ENCODE assay signal across 8 cellular contexts in the genomic region with DNA sequence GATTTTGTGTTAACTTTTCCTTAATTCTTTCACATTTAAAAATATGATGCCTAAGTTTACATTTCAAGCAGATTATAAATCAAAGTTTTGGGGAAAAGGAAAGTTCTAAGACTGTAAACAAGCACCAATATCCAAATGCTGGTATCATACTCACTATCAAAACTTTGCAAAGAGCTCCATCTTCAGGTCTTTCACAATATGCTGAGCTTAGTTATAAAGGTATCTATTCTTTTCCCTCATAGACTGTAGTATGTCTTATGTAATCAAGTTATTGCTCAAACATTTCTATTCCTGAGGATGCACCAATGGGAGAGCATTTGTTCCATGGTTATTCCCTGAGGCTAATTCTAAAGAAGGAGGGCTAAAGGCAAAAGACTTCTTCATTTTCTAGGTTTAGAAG.
DNase-seq lines count a peak whose midpoint lies in the region; ATAC-seq and FAIRE-seq lines count a peak whose summit lies in the region.

No MANE protein-coding gene starts in this region.

- H3K4me3 Mint-ChIP-seq in natural killer cell treated with Interleukin-12 subunit alpha and Interleukin-12 subunit beta and Interleukin-15 and Interleukin-18, amount 100 ng/mL, for 72 hours, result no peak overlapping the region
- H3K4me3 Mint-ChIP-seq in activated naive CD8-positive, alpha-beta T cell treated with anti-CD3 and anti-CD28 coated beads, Interleukin-2, amount 50 U/mL, for 24 hours, result no peak overlapping the region

- no peaks in the 10 kb centered on the region for H3K27me3 Mint-ChIP-seq in natural killer cell treated with Interleukin-12 subunit alpha and Interleukin-12 subunit beta and Interleukin-15 and Interleukin-18, amount 100 ng/mL, for 72 hours
- H3K27me3 Mint-ChIP-seq in activated naive CD8-positive, alpha-beta T cell treated with anti-CD3 and anti-CD28 coated beads, Interleukin-2, amount 50 U/mL, for 24 hours, result peaks cover 5% of the 10 kb centered on the region

- H3K36me3 Mint-ChIP-seq in natural killer cell treated with Interleukin-12 subunit alpha and Interleukin-12 subunit beta and Interleukin-15 and Interleukin-18, amount 100 ng/mL, for 72 hours, result no peaks in the 10 kb centered on the region
- H3K36me3 Mint-ChIP-seq in activated naive CD8-positive, alpha-beta T cell treated with anti-CD3 and anti-CD28 coated beads, Interleukin-2, amount 50 U/mL, for 24 hours (ENCODE audit: low read depth), result no peaks in the 10 kb centered on the region

- H3K4me3 ChIP-seq in Jurkat, Clone E6-1 (ENCODE audit: low read length), result no peak overlapping the region

- DNase-seq in EL, result peak; percentile 37
- DNase-seq in Jurkat, Clone E6-1 (ENCODE audit: low read depth, low spot score), result peak; percentile 11
- DNase-seq in midbrain (lab: John Stamatoyannopoulos, UW), result peak; percentile 2
- DNase-seq in posterior vena cava (ENCODE audit: low spot score), result no peak
- no peak for DNase-seq in natural killer cell treated with Interleukin-12 subunit alpha and Interleukin-12 subunit beta and Interleukin-15 and Interleukin-18, amount 100 ng/mL, for 72 hours (ENCODE audit: low spot score)
- no peak for DNase-seq in activated naive CD8-positive, alpha-beta T cell treated with anti-CD3 and anti-CD28 coated beads, Interleukin-2, amount 50 U/mL, for 24 hours

- FAIRE-seq in TTC549 (lab: Jason Lieb, UNC), result peak; percentile 98

- no peak overlapping the region for H3K27ac Mint-ChIP-seq in natural killer cell treated with Interleukin-12 subunit alpha and Interleukin-12 subunit beta and Interleukin-15 and Interleukin-18, amount 100 ng/mL, for 72 hours
- H3K27ac Mint-ChIP-seq in activated naive CD8-positive, alpha-beta T cell treated with anti-CD3 and anti-CD28 coated beads, Interleukin-2, amount 50 U/mL, for 24 hours, result no peak overlapping the region

- H3K4me1 Mint-ChIP-seq in natural killer cell treated with Interleukin-12 subunit alpha and Interleukin-12 subunit beta and Interleukin-15 and Interleukin-18, amount 100 ng/mL, for 72 hours (ENCODE audit: low read depth in 2 of 2), result no peaks in the 10 kb centered on the region
- no peaks in the 10 kb centered on the region for H3K4me1 Mint-ChIP-seq in activated naive CD8-positive, alpha-beta T cell treated with anti-CD3 and anti-CD28 coated beads, Interleukin-2, amount 50 U/mL, for 24 hours

- no peaks in the 10 kb centered on the region for H3K9me3 Mint-ChIP-seq in natural killer cell treated with Interleukin-12 subunit alpha and Interleukin-12 subunit beta and Interleukin-15 and Interleukin-18, amount 100 ng/mL, for 72 hours
- H3K9me3 Mint-ChIP-seq in activated naive CD8-positive, alpha-beta T cell treated with anti-CD3 and anti-CD28 coated beads, Interleukin-2, amount 50 U/mL, for 24 hours, result no peaks in the 10 kb centered on the region

- intact Hi-C loops in posterior vena cava (cut with DNase I), result no loop called here

- ATAC-seq in GM21423 (IDR thresholded peaks at IDR 0.05; ENCODE audit: unreplicated experiment), result peak; percentile 82
- ATAC-seq in natural killer cell treated with Interleukin-12 subunit alpha and Interleukin-12 subunit beta and Interleukin-15 and Interleukin-18, amount 100 ng/mL, for 72 hours, result no peak
- no peak for ATAC-seq in activated naive CD8-positive, alpha-beta T cell treated with anti-CD3 and anti-CD28 coated beads, Interleukin-2, amount 50 U/mL, for 24 hours

Comparison
In these comparisons a context has a peak if more than half of its experiments do, and no peak if none do; other contexts are left out.
1. DNase-seq: peak in EL (single experiment), Jurkat, Clone E6-1 (single experiment) and midbrain (single experiment); none in posterior vena cava (single experiment), natural killer cell treated with Interleukin-12 subunit alpha and Interleukin-12 subunit beta and Interleukin-15 and Interleukin-18, amount 100 ng/mL, for 72 hours (single experiment) and activated naive CD8-positive, alpha-beta T cell treated with anti-CD3 and anti-CD28 coated beads, Interleukin-2, amount 50 U/mL, for 24 hours (single experiment).